ENCODE assay signal across 1 cellular context in the genomic region with DNA sequence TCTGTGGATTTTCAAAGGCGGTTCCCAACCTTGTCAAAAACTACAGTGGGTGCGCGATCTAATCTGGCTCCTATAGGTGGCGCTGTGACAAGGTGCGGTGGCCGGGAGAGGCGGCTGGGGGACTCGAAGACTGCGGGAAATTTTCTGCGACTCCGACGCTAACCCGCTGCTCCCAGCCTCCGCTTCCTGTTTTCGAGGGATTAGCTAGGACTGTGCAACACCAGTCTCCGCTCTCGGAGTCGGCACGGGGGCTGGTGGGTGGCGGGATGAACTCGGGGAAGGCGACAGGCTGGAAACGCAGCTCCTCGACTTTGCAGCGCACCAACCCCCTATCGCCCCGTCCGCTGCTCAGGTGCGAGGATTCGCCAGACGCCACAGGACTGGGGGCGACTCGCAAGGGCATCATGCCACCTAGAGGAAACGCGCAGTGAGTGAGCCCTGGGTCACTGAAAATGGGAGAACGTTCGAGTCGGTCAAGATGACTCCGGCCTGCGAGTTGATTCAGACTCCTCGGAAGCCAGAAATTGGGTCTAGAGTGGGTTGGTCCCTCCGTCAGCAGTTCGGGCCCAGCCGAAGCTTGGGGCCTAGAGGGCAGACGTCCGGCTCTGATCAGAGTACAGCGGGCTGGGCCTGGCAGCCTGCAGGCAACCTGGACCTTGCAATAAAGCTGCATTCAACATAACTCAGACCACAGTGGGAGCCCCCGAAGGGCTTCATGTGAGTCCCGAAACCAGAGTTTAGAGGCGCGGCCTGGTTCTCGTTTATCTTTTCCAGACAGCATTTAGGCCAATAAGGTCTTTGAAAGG.
TF ChIP-seq lines count a peak whose summit lies in the region.

No MANE protein-coding gene starts in this region.

TF ChIP-seq in HepG2, 621 proteins besides CTCF, POLR2A, EP300 and RAD21 (continued from another document):
- TF ChIP-seq, protein P1, sequence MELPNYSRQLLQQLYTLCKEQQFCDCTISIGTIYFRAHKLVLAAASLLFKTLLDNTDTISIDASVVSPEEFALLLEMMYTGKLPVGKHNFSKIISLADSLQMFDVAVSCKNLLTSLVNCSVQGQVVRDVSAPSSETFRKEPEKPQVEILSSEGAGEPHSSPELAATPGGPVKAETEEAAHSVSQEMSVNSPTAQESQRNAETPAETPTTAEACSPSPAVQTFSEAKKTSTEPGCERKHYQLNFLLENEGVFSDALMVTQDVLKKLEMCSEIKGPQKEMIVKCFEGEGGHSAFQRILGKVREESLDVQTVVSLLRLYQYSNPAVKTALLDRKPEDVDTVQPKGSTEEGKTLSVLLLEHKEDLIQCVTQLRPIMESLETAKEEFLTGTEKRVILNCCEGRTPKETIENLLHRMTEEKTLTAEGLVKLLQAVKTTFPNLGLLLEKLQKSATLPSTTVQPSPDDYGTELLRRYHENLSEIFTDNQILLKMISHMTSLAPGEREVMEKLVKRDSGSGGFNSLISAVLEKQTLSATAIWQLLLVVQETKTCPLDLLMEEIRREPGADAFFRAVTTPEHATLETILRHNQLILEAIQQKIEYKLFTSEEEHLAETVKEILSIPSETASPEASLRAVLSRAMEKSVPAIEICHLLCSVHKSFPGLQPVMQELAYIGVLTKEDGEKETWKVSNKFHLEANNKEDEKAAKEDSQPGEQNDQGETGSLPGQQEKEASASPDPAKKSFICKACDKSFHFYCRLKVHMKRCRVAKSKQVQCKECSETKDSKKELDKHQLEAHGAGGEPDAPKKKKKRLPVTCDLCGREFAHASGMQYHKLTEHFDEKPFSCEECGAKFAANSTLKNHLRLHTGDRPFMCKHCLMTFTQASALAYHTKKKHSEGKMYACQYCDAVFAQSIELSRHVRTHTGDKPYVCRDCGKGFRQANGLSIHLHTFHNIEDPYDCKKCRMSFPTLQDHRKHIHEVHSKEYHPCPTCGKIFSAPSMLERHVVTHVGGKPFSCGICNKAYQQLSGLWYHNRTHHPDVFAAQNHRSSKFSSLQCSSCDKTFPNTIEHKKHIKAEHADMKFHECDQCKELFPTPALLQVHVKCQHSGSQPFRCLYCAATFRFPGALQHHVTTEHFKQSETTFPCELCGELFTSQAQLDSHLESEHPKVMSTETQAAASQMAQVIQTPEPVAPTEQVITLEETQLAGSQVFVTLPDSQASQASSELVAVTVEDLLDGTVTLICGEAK (IDR thresholded peaks at IDR 0.05): no peak
- TF ChIP-seq, protein P1 (CRISPR knock-in tag; IDR thresholded peaks at IDR 0.05): peak; percentile 18; the same call in 1 of the 2 replicates
- TF ChIP-seq ZBTB7B (CRISPR knock-in tag; IDR thresholded peaks at IDR 0.05) (0 out of 2 replicates have a peak, but pooled peaks have one; percentile 30), GABPB1 (CRISPR knock-in tag; IDR thresholded peaks at IDR 0.05) (peak; percentile 57; the same call in 1 of the 2 replicates), MTF2 (CRISPR knock-in tag; IDR thresholded peaks at IDR 0.05; ENCODE audit: borderline replicate concordance) (peak; percentile 72; the same call in 1 of the 2 replicates), XRCC5 (optimal IDR thresholded peaks at IDR 0.05; ENCODE audit: low read length) (peak; percentile 81), TOPORS (CRISPR knock-in tag; IDR thresholded peaks at IDR 0.05) (no peak), AHR (CRISPR knock-in tag; IDR thresholded peaks at IDR 0.05) (peak; percentile 25; the same call in 1 of the 2 replicates), MED13 (CRISPR knock-in tag; IDR thresholded peaks at IDR 0.05) (0 out of 2 replicates have a peak, but pooled peaks have one; percentile 45), HIVEP1 (CRISPR knock-in tag; IDR thresholded peaks at IDR 0.05) (0 out of 2 replicates have a peak, but pooled peaks have one; percentile 27), ZNF660 (CRISPR knock-in tag; IDR thresholded peaks at IDR 0.05; ENCODE audit: borderline replicate concordance, low read depth) (no peak)
- TF ChIP-seq, protein P2, sequence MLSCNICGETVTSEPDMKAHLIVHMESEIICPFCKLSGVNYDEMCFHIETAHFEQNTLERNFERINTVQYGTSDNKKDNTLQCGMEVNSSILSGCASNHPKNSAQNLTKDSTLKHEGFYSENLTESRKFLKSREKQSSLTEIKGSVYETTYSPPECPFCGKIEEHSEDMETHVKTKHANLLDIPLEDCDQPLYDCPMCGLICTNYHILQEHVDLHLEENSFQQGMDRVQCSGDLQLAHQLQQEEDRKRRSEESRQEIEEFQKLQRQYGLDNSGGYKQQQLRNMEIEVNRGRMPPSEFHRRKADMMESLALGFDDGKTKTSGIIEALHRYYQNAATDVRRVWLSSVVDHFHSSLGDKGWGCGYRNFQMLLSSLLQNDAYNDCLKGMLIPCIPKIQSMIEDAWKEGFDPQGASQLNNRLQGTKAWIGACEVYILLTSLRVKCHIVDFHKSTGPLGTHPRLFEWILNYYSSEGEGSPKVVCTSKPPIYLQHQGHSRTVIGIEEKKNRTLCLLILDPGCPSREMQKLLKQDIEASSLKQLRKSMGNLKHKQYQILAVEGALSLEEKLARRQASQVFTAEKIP (CRISPR knock-in tag; IDR thresholded peaks at IDR 0.05; ENCODE audit: borderline replicate concordance): 0 out of 2 replicates have a peak, but pooled peaks have one; percentile 3
- TF ChIP-seq, protein P3, sequence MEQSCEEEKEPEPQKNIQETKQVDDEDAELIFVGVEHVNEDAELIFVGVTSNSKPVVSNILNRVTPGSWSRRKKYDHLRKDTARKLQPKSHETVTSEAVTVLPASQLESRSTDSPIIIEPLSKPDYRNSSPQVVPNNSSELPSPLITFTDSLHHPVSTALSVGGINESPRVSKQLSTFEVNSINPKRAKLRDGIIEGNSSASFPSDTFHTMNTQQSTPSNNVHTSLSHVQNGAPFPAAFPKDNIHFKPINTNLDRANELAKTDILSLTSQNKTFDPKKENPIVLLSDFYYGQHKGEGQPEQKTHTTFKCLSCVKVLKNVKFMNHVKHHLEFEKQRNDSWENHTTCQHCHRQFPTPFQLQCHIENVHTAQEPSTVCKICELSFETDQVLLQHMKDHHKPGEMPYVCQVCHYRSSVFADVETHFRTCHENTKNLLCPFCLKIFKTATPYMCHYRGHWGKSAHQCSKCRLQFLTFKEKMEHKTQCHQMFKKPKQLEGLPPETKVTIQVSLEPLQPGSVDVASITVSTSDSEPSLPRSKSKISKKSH (CRISPR knock-in tag; IDR thresholded peaks at IDR 0.05; ENCODE audit: borderline replicate concordance): no peak
- TF ChIP-seq, protein P4, sequence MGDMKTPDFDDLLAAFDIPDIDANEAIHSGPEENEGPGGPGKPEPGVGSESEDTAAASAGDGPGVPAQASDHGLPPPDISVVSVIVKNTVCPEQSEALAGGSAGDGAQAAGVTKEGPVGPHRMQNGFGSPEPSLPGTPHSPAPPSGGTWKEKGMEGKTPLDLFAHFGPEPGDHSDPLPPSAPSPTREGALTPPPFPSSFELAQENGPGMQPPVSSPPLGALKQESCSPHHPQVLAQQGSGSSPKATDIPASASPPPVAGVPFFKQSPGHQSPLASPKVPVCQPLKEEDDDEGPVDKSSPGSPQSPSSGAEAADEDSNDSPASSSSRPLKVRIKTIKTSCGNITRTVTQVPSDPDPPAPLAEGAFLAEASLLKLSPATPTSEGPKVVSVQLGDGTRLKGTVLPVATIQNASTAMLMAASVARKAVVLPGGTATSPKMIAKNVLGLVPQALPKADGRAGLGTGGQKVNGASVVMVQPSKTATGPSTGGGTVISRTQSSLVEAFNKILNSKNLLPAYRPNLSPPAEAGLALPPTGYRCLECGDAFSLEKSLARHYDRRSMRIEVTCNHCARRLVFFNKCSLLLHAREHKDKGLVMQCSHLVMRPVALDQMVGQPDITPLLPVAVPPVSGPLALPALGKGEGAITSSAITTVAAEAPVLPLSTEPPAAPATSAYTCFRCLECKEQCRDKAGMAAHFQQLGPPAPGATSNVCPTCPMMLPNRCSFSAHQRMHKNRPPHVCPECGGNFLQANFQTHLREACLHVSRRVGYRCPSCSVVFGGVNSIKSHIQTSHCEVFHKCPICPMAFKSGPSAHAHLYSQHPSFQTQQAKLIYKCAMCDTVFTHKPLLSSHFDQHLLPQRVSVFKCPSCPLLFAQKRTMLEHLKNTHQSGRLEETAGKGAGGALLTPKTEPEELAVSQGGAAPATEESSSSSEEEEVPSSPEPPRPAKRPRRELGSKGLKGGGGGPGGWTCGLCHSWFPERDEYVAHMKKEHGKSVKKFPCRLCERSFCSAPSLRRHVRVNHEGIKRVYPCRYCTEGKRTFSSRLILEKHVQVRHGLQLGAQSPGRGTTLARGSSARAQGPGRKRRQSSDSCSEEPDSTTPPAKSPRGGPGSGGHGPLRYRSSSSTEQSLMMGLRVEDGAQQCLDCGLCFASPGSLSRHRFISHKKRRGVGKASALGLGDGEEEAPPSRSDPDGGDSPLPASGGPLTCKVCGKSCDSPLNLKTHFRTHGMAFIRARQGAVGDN (CRISPR knock-in tag; IDR thresholded peaks at IDR 0.05): peak; percentile 61
- TF ChIP-seq, protein P5, sequence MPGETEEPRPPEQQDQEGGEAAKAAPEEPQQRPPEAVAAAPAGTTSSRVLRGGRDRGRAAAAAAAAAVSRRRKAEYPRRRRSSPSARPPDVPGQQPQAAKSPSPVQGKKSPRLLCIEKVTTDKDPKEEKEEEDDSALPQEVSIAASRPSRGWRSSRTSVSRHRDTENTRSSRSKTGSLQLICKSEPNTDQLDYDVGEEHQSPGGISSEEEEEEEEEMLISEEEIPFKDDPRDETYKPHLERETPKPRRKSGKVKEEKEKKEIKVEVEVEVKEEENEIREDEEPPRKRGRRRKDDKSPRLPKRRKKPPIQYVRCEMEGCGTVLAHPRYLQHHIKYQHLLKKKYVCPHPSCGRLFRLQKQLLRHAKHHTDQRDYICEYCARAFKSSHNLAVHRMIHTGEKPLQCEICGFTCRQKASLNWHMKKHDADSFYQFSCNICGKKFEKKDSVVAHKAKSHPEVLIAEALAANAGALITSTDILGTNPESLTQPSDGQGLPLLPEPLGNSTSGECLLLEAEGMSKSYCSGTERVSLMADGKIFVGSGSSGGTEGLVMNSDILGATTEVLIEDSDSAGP (CRISPR knock-in tag; IDR thresholded peaks at IDR 0.05; ENCODE audit: borderline replicate concordance): peak; percentile 70; the same call in 1 of the 2 replicates
